ENCODE assay signal across 10 cellular contexts in the genomic region with DNA sequence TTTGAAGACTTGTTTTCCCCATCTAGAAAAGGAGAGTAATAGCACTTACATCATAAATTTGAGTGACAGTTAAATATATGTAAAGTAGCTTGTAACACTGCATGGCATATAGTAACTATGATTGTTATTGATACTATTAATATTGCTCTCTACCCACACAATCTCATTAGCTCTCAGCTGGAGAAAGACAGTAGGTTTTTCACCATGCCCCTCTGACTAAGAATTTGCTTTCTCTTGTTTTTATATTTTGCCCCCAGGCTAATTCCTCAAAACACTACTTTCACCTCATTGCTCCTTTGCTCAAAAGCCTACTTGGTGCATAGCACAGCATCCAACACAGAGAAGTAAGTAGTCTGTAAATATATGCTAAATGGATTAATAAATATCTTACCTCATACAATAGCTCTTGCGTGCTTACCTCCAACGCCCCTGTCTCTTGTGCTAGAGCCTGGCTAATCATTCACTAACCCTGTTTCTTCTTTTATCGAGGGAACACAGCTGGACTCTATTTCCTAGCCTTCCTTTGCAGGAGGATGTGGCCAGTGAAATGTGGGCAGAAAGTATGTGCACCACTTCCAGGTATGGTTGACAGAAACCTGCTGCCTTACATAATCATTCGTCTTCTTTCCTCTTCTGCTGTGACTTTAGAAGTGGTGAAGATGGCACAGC.
A peak's percentile ranks its signal among the peaks of the same experiment; 100 is the strongest.
DNase-seq lines count a peak whose midpoint lies in the region; ATAC-seq, FAIRE-seq and TF ChIP-seq lines count a peak whose summit lies in the region.
"Had no signal": no experiment of that assay in that cellular context is flagged by ENCODE, and none has a peak within 500 bp of the region (broad histone marks: within the 10 kb centered on the region; RNA-seq: fewer than 3 reads in every experiment).

No MANE protein-coding gene starts in this region.

- H3K9me3 ChIP-seq in MG63 = no peaks in the 10 kb centered on the region

- H3K9me3 Mint-ChIP-seq in endothelial cell (ENCODE audit: unreplicated experiment) = no peaks in the 10 kb centered on the region

- H3K4me1 Mint-ChIP-seq in endothelial cell (ENCODE audit: unreplicated experiment) = peaks cover 40% of the 10 kb centered on the region

- H3K27me3 ChIP-seq in MG63 = no peaks in the 10 kb centered on the region

- H3K36me3 ChIP-seq in MG63 = no peaks in the 10 kb centered on the region

- no peak for TF ChIP-seq POLR2A in GM12892 (IDR thresholded peaks at IDR 0.05; ENCODE audit: low read depth, low read length)

- H3K27me3 Mint-ChIP-seq in endothelial cell (ENCODE audit: unreplicated experiment) = peaks cover 1% of the 10 kb centered on the region

- FAIRE-seq in GM12892 (lab: Jason Lieb, UNC) = no peak

- H3K4me3 Mint-ChIP-seq in endothelial cell (ENCODE audit: unreplicated experiment) = peak overlapping the region; percentile 88

- peaks cover 8% of the 10 kb centered on the region for H3K36me3 Mint-ChIP-seq in endothelial cell (ENCODE audit: low read depth, unreplicated experiment)

- DNase-seq in DMS53 treated with DMSO at 0.1 percent for 48 hours (lab: John Stamatoyannopoulos, UW; ENCODE audit: unreplicated experiment) (peak; percentile 87), endothelial cell (ENCODE audit: low spot score) (peak; percentile 52), DMS114 treated with DMSO at 0.1 percent for 48 hours (lab: John Stamatoyannopoulos, UW; ENCODE audit: unreplicated experiment) (no peak), cortex of kidney (lab: John Stamatoyannopoulos, UW) (no peak), GM12892 (ENCODE audit: insufficient read length) (no peak), MG63 (no peak)
- DNase-seq: stimulated activated CD4-positive, alpha-beta T cell treated with anti-CD3 and anti-CD28 coated beads, Interleukin-15, amount 100 ng/mL, for 24 hours; SW 1271 had no signal

- H3K4me3 ChIP-seq in MG63 = no peak overlapping the region

- no peak for TF ChIP-seq CTCF in endothelial cell (IDR thresholded peaks at IDR 0.05; ENCODE audit: unreplicated experiment)

- ATAC-seq in GM21390 (IDR thresholded peaks at IDR 0.05; ENCODE audit: unreplicated experiment) (peak; percentile 75), HG03457 (IDR thresholded peaks at IDR 0.05; ENCODE audit: unreplicated experiment) (peak; percentile 86)

- H3K27ac Mint-ChIP-seq in endothelial cell (ENCODE audit: unreplicated experiment) = peak overlapping the region; percentile 100

Comparison
In these comparisons a context has a peak if more than half of its experiments do, and no peak if none do; other contexts are left out.
1. DNase-seq: peak in DMS53 treated with DMSO at 0.1 percent for 48 hours (single experiment) and endothelial cell (single experiment); none in DMS114 treated with DMSO at 0.1 percent for 48 hours (single experiment), cortex of kidney (single experiment), GM12892 (single experiment) and MG63 (single experiment).